Comparison of ENCODE assay signal across 20 cellular contexts in genomic region chr7:157295338-157295737, GRCh38. TPM values are rescaled to one million over a fixed set of nuclear protein-coding genes. Genes with fewer than 3 reads are reported as not detected.
DNase-seq lines count a peak whose midpoint lies in the region; ATAC-seq, FAIRE-seq and TF ChIP-seq lines count a peak whose summit lies in the region.
"Had no signal": no experiment of that assay in that cellular context is flagged by ENCODE, and none has a peak within 500 bp of the region (broad histone marks: within the 10 kb centered on the region; RNA-seq: fewer than 3 reads in every experiment).

No MANE protein-coding gene starts in this region.

- H3K4me1 ChIP-seq in GM23338 (ENCODE audit: insufficient read depth) (no peaks in the 10 kb centered on the region), HEK293 (ENCODE audit: control insufficient read depth, insufficient read depth, low read length) (no peaks in the 10 kb centered on the region), H1 (replicated peaks in 1 of 4; ENCODE audit: control insufficient read depth in 3 of 4, insufficient read depth in 4 of 4, low read length in 3 of 4) (peaks cover 0 to 9% (median 2%) of the 10 kb centered on the region in 4 experiments; a peak in 4 of 7 replicates)
- H3K4me1 ChIP-seq: Caco-2, HAP-1 had no signal

- no peaks in the 10 kb centered on the region; the same call in 1 of the 2 replicates for H3K9me2 ChIP-seq in GM23338 (ENCODE audit: insufficient read depth)

- peaks cover 3% of the 10 kb centered on the region; the same call in 2 of the 3 replicates for H3K9me3 Mint-ChIP-seq in GM23338
- H3K9me3 Mint-ChIP-seq: CD4-positive, CD25-positive, alpha-beta regulatory T cell; CD8-positive, alpha-beta T cell had no signal

- no peak for TF ChIP-seq EP300 in H1 (IDR thresholded peaks at IDR 0.05; ENCODE audit: borderline replicate concordance in 1 of 2, low read depth in 2 of 2, low read length in 2 of 2)

- 95% methylated on average over 12 of the region's 12 CpGs; no CpG with 5 or more reads in 1 of the 2 experiments for WGBS in H1 (ENCODE audit: extremely low coverage in 1 of 2, insufficient coverage in 1 of 2, insufficient read length in 1 of 2, insufficient replicate concordance in 2 of 2, low coverage in 1 of 2, low lambda C conversion rate in 2 of 2, missing lambda C conversion rate in 1 of 2), 2 experiments

- TF ChIP-seq CTCF in GM23338 (conservative IDR thresholded peaks at IDR 0.05; ENCODE audit: low read depth in 2 of 2) (no peak), HEK293 (tag by site-specific recombination; IDR thresholded peaks at IDR 0.05) (no peak), RWPE1 (conservative IDR thresholded peaks at IDR 0.05; ENCODE audit: low read depth) (no peak), H1 (IDR thresholded peaks at IDR 0.05; ENCODE audit: control extremely low read depth in 1 of 3, insufficient read depth in 1 of 3, low read depth in 1 of 3, low read length in 3 of 3) (no peak)

- H3K36me3 ChIP-seq in GM23338 (ENCODE audit: insufficient read depth) = no peaks in the 10 kb centered on the region
- H3K36me3 ChIP-seq in HEK293 (ENCODE audit: control insufficient read depth in 2 of 2, insufficient read depth in 1 of 2, low read length in 2 of 2) = no peaks in the 10 kb centered on the region
- H3K36me3 ChIP-seq in H1 (ENCODE audit: control insufficient read depth in 2 of 4, insufficient read depth in 4 of 4, low read length in 3 of 4) = no peaks in the 10 kb centered on the region
- H3K36me3 ChIP-seq: BLaER1, HAP-1 had no signal

- H3K4me3 ChIP-seq in GM23338 (no peak overlapping the region), HEK293 (ENCODE audit: low read depth, low read length) (no peak overlapping the region), H1 (ENCODE audit: extremely low read depth in 1 of 4, insufficient read depth in 2 of 4, low read depth in 3 of 4, low read length in 4 of 4) (no peak overlapping the region)
- H3K4me3 ChIP-seq: BLaER1, HAP-1 had no signal

- POLR2A ChIA-PET in HEK293 (lab: Yijun Ruan, JAX) (no interaction called here), RWPE1 (lab: Yijun Ruan, JAX; ENCODE audit: low non-redundant PET) (no interaction called here), H1 (lab: Charles Lee; ENCODE audit: partially characterized antibody) (interaction anchor here (1.2 kb wide), 1 partner anchor 10 kb away, joined by 4 read pairs; no protein-coding TSS in a partner anchor)

- no peak overlapping the region for H3K14ac ChIP-seq in H1 (ENCODE audit: insufficient read length)

- H3K9ac ChIP-seq in H1 (replicated peaks in 1 of 4; ENCODE audit: extremely low read depth in 1 of 4, low read depth in 3 of 4, low read length in 3 of 4) = no peak overlapping the region
- H3K9ac ChIP-seq: BLaER1 had no signal

- H3K4me2 ChIP-seq in GM23338 (no peak overlapping the region), H1 (ENCODE audit: insufficient read depth in 1 of 2, low read depth in 2 of 2, low read length in 2 of 2) (no peak overlapping the region)
- H3K4me2 ChIP-seq: BLaER1 had no signal

- no peak overlapping the region for H3K4me3 Mint-ChIP-seq in GM23338
- H3K4me3 Mint-ChIP-seq: B cell; CD4-positive, CD25-positive, alpha-beta regulatory T cell; CD8-positive, alpha-beta T cell had no signal

- CTCF ChIA-PET in HEK293 (lab: Yijun Ruan, JAX) = no interaction called here
- CTCF ChIA-PET in RWPE1 (lab: Yijun Ruan, JAX) = no interaction called here
- CTCF ChIA-PET in H1 (lab: Charles Lee; ENCODE audit: partially characterized antibody) = interaction anchor here (2.4 kb wide), 1 partner anchor 11 kb away, joined by 6 read pairs; no protein-coding TSS in a partner anchor

- no peaks in the 10 kb centered on the region for H3K79me2 ChIP-seq in GM23338 (replicated peaks; ENCODE audit: insufficient read depth)
- H3K79me2 ChIP-seq in H1 (ENCODE audit: control insufficient read depth in 1 of 2, insufficient read depth in 2 of 2, low read length in 2 of 2) = no peaks in the 10 kb centered on the region

- no peaks in the 10 kb centered on the region for H3K27me3 ChIP-seq in GM23338 (ENCODE audit: insufficient read depth)
- H3K27me3 ChIP-seq in H1 (replicated peaks in 1 of 4; ENCODE audit: control insufficient read depth in 3 of 4, extremely low read depth in 1 of 4, insufficient read depth in 3 of 4, low read length in 3 of 4) = peaks cover 0 to 7% (median 0%) of the 10 kb centered on the region in 4 experiments; a peak in 1 of 7 replicates
- H3K27me3 ChIP-seq: BLaER1 had no signal

- H3K23me2 ChIP-seq in H1 (ENCODE audit: low read depth, low read length) = peaks cover 13% of the 10 kb centered on the region

- no peak overlapping the region for H2BK120ac ChIP-seq in H1 (replicated peaks; ENCODE audit: low read depth, low read length)

- no peaks in the 10 kb centered on the region for H3K9me3 ChIP-seq in HEK293 (ENCODE audit: control insufficient read depth, insufficient read depth, low read depth, low read length)
- H3K9me3 ChIP-seq in H1 (ENCODE audit: insufficient read depth in 2 of 2, low read depth in 1 of 2, low read length in 1 of 2) = no peaks in the 10 kb centered on the region
- H3K9me3 ChIP-seq: BLaER1, Caco-2, HAP-1 had no signal

- H4K20me1 ChIP-seq in GM23338 (replicated peaks; ENCODE audit: insufficient read depth) (no peaks in the 10 kb centered on the region), H1 (replicated peaks in 1 of 2; ENCODE audit: control insufficient read depth in 1 of 2, insufficient read depth in 2 of 2, low read length in 2 of 2) (peaks cover 0 to 10% of the 10 kb centered on the region in 2 experiments)
- H4K20me1 ChIP-seq: BLaER1 had no signal

- no peak overlapping the region for H4K91ac ChIP-seq in H1 (replicated peaks; ENCODE audit: insufficient read length, low read length)

- H4K8ac ChIP-seq in H1 (ENCODE audit: extremely low read depth, insufficient read depth, low read length) = no peak overlapping the region

- ATAC-seq in GM23338 (no peak), GM21825 (IDR thresholded peaks at IDR 0.05; ENCODE audit: unreplicated experiment) (no peak), HG03439 (IDR thresholded peaks at IDR 0.05; ENCODE audit: unreplicated experiment) (no peak)
- ATAC-seq: CD8-positive, alpha-beta T cell had no signal

- no peak for FAIRE-seq in H1 (lab: Jason Lieb, UNC)
- FAIRE-seq: A204.1, G401.6, GM12892 had no signal

- H3K36me3 Mint-ChIP-seq in GM23338 (ENCODE audit: low read depth) = peaks cover 6% of the 10 kb centered on the region; the same call in 2 of the 3 replicates
- H3K36me3 Mint-ChIP-seq: CD4-positive, CD25-positive, alpha-beta regulatory T cell; CD8-positive, alpha-beta T cell had no signal

- no peak overlapping the region for H2AK5ac ChIP-seq in H1 (ENCODE audit: low read depth, low read length)

- no peak for DNase-seq in GM23338 (ENCODE audit: low spot score)
- no peak for DNase-seq in RWPE1 (ENCODE audit: low spot score)
- no peak for DNase-seq in H1 (ENCODE audit: low read depth in 1 of 2, low spot score in 2 of 2)
- no peak for DNase-seq in 8988T
- no peak for DNase-seq in A172 (ENCODE audit: low spot score)
- DNase-seq: Caco-2; CD4-positive, CD25-positive, alpha-beta regulatory T cell; CD8-positive, alpha-beta T cell; DMS153; DND-41 had no signal

- H3K27ac ChIP-seq in GM23338 (ENCODE audit: low read depth) = no peak overlapping the region
- H3K27ac ChIP-seq in HEK293 (ENCODE audit: extremely low read depth, low read depth, low read length) = no peak overlapping the region
- H3K27ac ChIP-seq in RWPE1 = peak overlapping the region; percentile 41
- no peak overlapping the region for H3K27ac ChIP-seq in H1 (ENCODE audit: low read depth, low read length)
- H3K27ac ChIP-seq: BLaER1, C4-2B had no signal

- H2BK5ac ChIP-seq in H1 (ENCODE audit: low read depth, low read length) = 0 out of 2 replicates have a peak overlapping the region, but pooled peaks have one; percentile 32

- no peak for TF ChIP-seq POLR2A in H1 (IDR thresholded peaks at IDR 0.05; ENCODE audit: control extremely low read depth in 1 of 2, low read depth in 2 of 2, low read length in 2 of 2)

- no peak for TF ChIP-seq RAD21 in H1 (IDR thresholded peaks at IDR 0.05 in 1 of 2, conservative IDR thresholded peaks at IDR 0.05 in 1 of 2; ENCODE audit: low read depth in 2 of 2, low read length in 2 of 2)

- no peak overlapping the region for H2BK20ac ChIP-seq in H1 (ENCODE audit: low read length)

- 0 out of 2 replicates have a peak overlapping the region, but pooled peaks have one; percentile 29 for H2BK15ac ChIP-seq in H1 (ENCODE audit: low read length)

- H4K5ac ChIP-seq in H1 (ENCODE audit: insufficient read length, low read depth, low read length) = no peak overlapping the region

- H3K79me1 ChIP-seq in H1 (ENCODE audit: low read depth, low read length) = 0 out of 2 replicates have a peak, but pooled peaks cover 3% of the 10 kb centered on the region

- H3K23ac ChIP-seq in H1 (ENCODE audit: insufficient read length) = no peak overlapping the region

- H2AFZ ChIP-seq in GM23338 (peak overlapping the region; percentile 56; the same call in 1 of the 2 replicates), H1 (ENCODE audit: low read length) (no peak overlapping the region)

- no peak overlapping the region for H3K4ac ChIP-seq in H1 (replicated peaks; ENCODE audit: insufficient read length, low read depth, low read length)

- no peak overlapping the region for H3K56ac ChIP-seq in H1 (replicated peaks; ENCODE audit: insufficient read length, low read depth, low read length)

- H2BK12ac ChIP-seq in H1 (ENCODE audit: low read depth, low read length) = no peak overlapping the region

- H3K27me3 Mint-ChIP-seq in GM23338 (ENCODE audit: insufficient read depth, low read depth, poor library complexity) = peaks cover 15% of the 10 kb centered on the region

- H3K18ac ChIP-seq in H1 (ENCODE audit: extremely low read depth, low read length) = no peak overlapping the region; the same call in 1 of the 2 replicates

- peaks cover 20% of the 10 kb centered on the region for H3K4me1 Mint-ChIP-seq in GM23338
- H3K4me1 Mint-ChIP-seq: B cell had no signal

- no peak overlapping the region; the same call in 1 of the 2 replicates for H3K27ac Mint-ChIP-seq in GM23338
- H3K27ac Mint-ChIP-seq: B cell; CD8-positive, alpha-beta T cell had no signal

- peaks cover 8% of the 10 kb centered on the region; the same call in 1 of the 2 replicates for H3F3A ChIP-seq in GM23338 (replicated peaks; ENCODE audit: low read depth)

TF ChIP-seq in H1, 55 proteins besides CTCF, POLR2A, EP300 and RAD21 (continues in another document):
- no peak for TF ChIP-seq CREB1 (IDR thresholded peaks at IDR 0.05)

RNA-seq across cellular contexts. Expression of gene DNAJB6, which starts 41.5 kb away (rescaled TPM):
- 308 and 325 TPM in 2 replicates for total RNA-seq in GM23338 (2014; rRNA removed; shearing (Covaris generic))
- 305 and 322 TPM in 2 replicates for polyA plus RNA-seq in GM23338 (2016; fragmentation: Nextera tagmentation; extraction: Ambion mirVana)
- total RNA-seq in H1 (2021; fragmentation: NEBNext Ultra II Directional; extraction: Animal tissue kit (Norgen Biotek cat#: 25700)) = 270 and 295 TPM in 2 replicates
- 117 and 166 TPM in 2 replicates for polyA plus RNA-seq in H1 (2011; rRNA removed)
- polyA plus RNA-seq in H1 (2011; cell fraction: cytosol; rRNA removed) = 170 TPM
- polyA plus RNA-seq in H1 (2011; cell fraction: nucleus; rRNA removed) = 108 TPM
- polyA plus RNA-seq in H1 (2012, experiment 1 of 2) = 237 to 389 TPM (median 263 TPM) in 4 replicates
- polyA plus RNA-seq in H1 (2012, experiment 2 of 2) = 129 TPM
- 323 TPM for polyA plus RNA-seq in H1 (2013, experiment 1 of 2)
- 304 TPM for polyA plus RNA-seq in H1 (2013, experiment 2 of 2)
- 66.6 and 92.4 TPM in 2 replicates for polyA minus RNA-seq in H1 (2011; rRNA and poly(A)+ RNA removed)
- polyA minus RNA-seq in H1 (2011; cell fraction: cytosol; rRNA and poly(A)+ RNA removed) = 170 TPM
- polyA minus RNA-seq in H1 (2011; cell fraction: nucleus; rRNA and poly(A)+ RNA removed) = 112 TPM
- total RNA-seq in A172 (2014; rRNA removed; shearing (Covaris generic)) = 191 and 201 TPM in 2 replicates
